8 cellular contexts compared by ENCODE assay signal in genomic region chrX:49761481-49761880, GRCh38.
A peak's percentile ranks its signal among the peaks of the same experiment; 100 is the strongest.
DNase-seq lines count a peak whose midpoint lies in the region; ATAC-seq and TF ChIP-seq lines count a peak whose summit lies in the region.

No MANE protein-coding gene starts in this region.

- H3K4me1 Mint-ChIP-seq in activated CD4-positive, alpha-beta memory T cell treated with anti-CD3 and anti-CD28 coated beads for 36 hours (ENCODE audit: low read depth) = no peaks in the 10 kb centered on the region
- H3K4me1 Mint-ChIP-seq in activated CD4-positive, alpha-beta memory T cell treated with anti-CD3 and anti-CD28 coated beads, Interleukin-2, amount 10 ng/mL, durations not matched to agents 7 days and 5 days = no peaks in the 10 kb centered on the region

- no peak overlapping the region for H3K27ac Mint-ChIP-seq in activated CD4-positive, alpha-beta memory T cell treated with anti-CD3 and anti-CD28 coated beads for 36 hours
- no peak overlapping the region for H3K27ac Mint-ChIP-seq in activated CD4-positive, alpha-beta memory T cell treated with anti-CD3 and anti-CD28 coated beads, Interleukin-2, amount 10 ng/mL, durations not matched to agents 7 days and 5 days

- H3K9me3 ChIP-seq in colonic mucosa = no peaks in the 10 kb centered on the region

- H3K4me1 ChIP-seq in colonic mucosa = no peaks in the 10 kb centered on the region

- POLR2A ChIA-PET in activated CD4-positive, alpha-beta memory T cell treated with anti-CD3 and anti-CD28 coated beads for 36 hours (lab: Charles Lee) = no interaction called here
- POLR2A ChIA-PET in activated CD4-positive, alpha-beta memory T cell treated with anti-CD3 and anti-CD28 coated beads, Interleukin-2, amount 10 ng/mL, durations not matched to agents 7 days and 5 days (lab: Charles Lee) = no interaction called here

- peaks cover 4% of the 10 kb centered on the region for H3K27me3 ChIP-seq in colonic mucosa

- H3K9ac ChIP-seq in colonic mucosa (ENCODE audit: low read depth in 2 of 2, low read length in 2 of 2) = no peak overlapping the region

- no peak overlapping the region for H3K27ac ChIP-seq in colonic mucosa

- no peaks in the 10 kb centered on the region for H3K27me3 Mint-ChIP-seq in activated CD4-positive, alpha-beta memory T cell treated with anti-CD3 and anti-CD28 coated beads for 36 hours
- H3K27me3 Mint-ChIP-seq in activated CD4-positive, alpha-beta memory T cell treated with anti-CD3 and anti-CD28 coated beads, Interleukin-2, amount 10 ng/mL, durations not matched to agents 7 days and 5 days = peaks cover 4% of the 10 kb centered on the region

- TF ChIP-seq CTCF in colonic mucosa (IDR thresholded peaks at IDR 0.05) = peak; percentile 46

- peak; percentile 9 for DNase-seq in activated CD4-positive, alpha-beta memory T cell treated with anti-CD3 and anti-CD28 coated beads for 36 hours
- DNase-seq in activated CD4-positive, alpha-beta memory T cell treated with anti-CD3 and anti-CD28 coated beads, Interleukin-2, amount 10 ng/mL, durations not matched to agents 7 days and 5 days = no peak
- DNase-seq in NCI-H1694 treated with DMSO at 0.1 percent for 48 hours (lab: John Stamatoyannopoulos, UW) = peak; percentile 17
- DNase-seq in colonic mucosa = no peak
- peak; percentile 1 for DNase-seq in renal cortical epithelial cell (ENCODE audit: low read depth)
- no peak for DNase-seq in activated CD4-positive, alpha-beta T cell treated with anti-CD3 and anti-CD28 coated beads for 1 hour

- no peaks in the 10 kb centered on the region for H3K9me3 Mint-ChIP-seq in activated CD4-positive, alpha-beta memory T cell treated with anti-CD3 and anti-CD28 coated beads for 36 hours
- no peaks in the 10 kb centered on the region for H3K9me3 Mint-ChIP-seq in activated CD4-positive, alpha-beta memory T cell treated with anti-CD3 and anti-CD28 coated beads, Interleukin-2, amount 10 ng/mL, durations not matched to agents 7 days and 5 days

- no peaks in the 10 kb centered on the region for H3K36me3 ChIP-seq in colonic mucosa

- H3K4me3 Mint-ChIP-seq in activated CD4-positive, alpha-beta memory T cell treated with anti-CD3 and anti-CD28 coated beads for 36 hours = no peak overlapping the region
- no peak overlapping the region for H3K4me3 Mint-ChIP-seq in activated CD4-positive, alpha-beta memory T cell treated with anti-CD3 and anti-CD28 coated beads, Interleukin-2, amount 10 ng/mL, durations not matched to agents 7 days and 5 days

- no peaks in the 10 kb centered on the region for H3K36me3 Mint-ChIP-seq in activated CD4-positive, alpha-beta memory T cell treated with anti-CD3 and anti-CD28 coated beads for 36 hours
- H3K36me3 Mint-ChIP-seq in activated CD4-positive, alpha-beta memory T cell treated with anti-CD3 and anti-CD28 coated beads, Interleukin-2, amount 10 ng/mL, durations not matched to agents 7 days and 5 days (ENCODE audit: low read depth) = no peaks in the 10 kb centered on the region

- H3K4me3 ChIP-seq in colonic mucosa = no peak overlapping the region

- ATAC-seq in GM21515 (IDR thresholded peaks at IDR 0.05; ENCODE audit: unreplicated experiment) = no peak
- ATAC-seq in GM21367 (IDR thresholded peaks at IDR 0.05; ENCODE audit: unreplicated experiment) = no peak

- intact Hi-C loops in activated CD4-positive, alpha-beta memory T cell treated with anti-CD3 and anti-CD28 coated beads for 36 hours (cut with micrococcal nuclease) = loop anchor here (5.0 kb wide), 1 partner anchor 116 kb away; the partner anchor contains the start of gene USP27X
- intact Hi-C loops in colonic mucosa (cut with DNase I) = no loop called here

- CTCF ChIA-PET in activated CD4-positive, alpha-beta memory T cell treated with anti-CD3 and anti-CD28 coated beads for 36 hours (lab: Charles Lee) = interaction anchor here (0.8 kb wide), 2 partner anchors 76 to 157 kb away, joined by 3 read pairs; no protein-coding TSS in a partner anchor
- CTCF ChIA-PET in activated CD4-positive, alpha-beta memory T cell treated with anti-CD3 and anti-CD28 coated beads, Interleukin-2, amount 10 ng/mL, durations not matched to agents 7 days and 5 days (lab: Charles Lee) = no interaction called here

Comparison
In these comparisons a context has a peak if more than half of its experiments do, and no peak if none do; other contexts are left out.
1. DNase-seq: peak in activated CD4-positive, alpha-beta memory T cell treated with anti-CD3 and anti-CD28 coated beads for 36 hours (single experiment), NCI-H1694 treated with DMSO at 0.1 percent for 48 hours (single experiment) and renal cortical epithelial cell (single experiment); none in activated CD4-positive, alpha-beta memory T cell treated with anti-CD3 and anti-CD28 coated beads, Interleukin-2, amount 10 ng/mL, durations not matched to agents 7 days and 5 days (single experiment), colonic mucosa (single experiment) and activated CD4-positive, alpha-beta T cell treated with anti-CD3 and anti-CD28 coated beads for 1 hour (single experiment).